9 cellular contexts compared by ENCODE assay signal in genomic region chr17:19270951-19271611, GRCh38. TPM values are rescaled to one million over a fixed set of nuclear protein-coding genes. Genes with fewer than 3 reads are reported as not detected.
DNase-seq lines count a peak whose midpoint lies in the region; ATAC-seq and TF ChIP-seq lines count a peak whose summit lies in the region.
"Had no signal": no experiment of that assay in that cellular context is flagged by ENCODE, and none has a peak within 500 bp of the region (broad histone marks: within the 10 kb centered on the region; RNA-seq: fewer than 3 reads in every experiment).

No MANE protein-coding gene starts in this region.

- no peak overlapping the region for H3K27ac Mint-ChIP-seq in MCF 10A (ENCODE audit: low read depth, unreplicated experiment)
- peak overlapping the region; percentile 31 for H3K27ac Mint-ChIP-seq in endothelial cell (ENCODE audit: unreplicated experiment)

- peaks cover 4 to 19% of the 10 kb centered on the region in 2 donors for H3K4me1 ChIP-seq in breast epithelium
- peaks cover 6 to 36% of the 10 kb centered on the region in 2 donors for H3K4me1 ChIP-seq in uterus
- H3K4me1 ChIP-seq in smooth muscle cell (ENCODE audit: low read depth) = no peaks in the 10 kb centered on the region

- peak; percentile 66 for ATAC-seq in HG03342 (IDR thresholded peaks at IDR 0.05; ENCODE audit: unreplicated experiment)

- 94% methylated on average over 7 of the region's 7 CpGs for WGBS in smooth muscle cell (ENCODE audit: low lambda C conversion rate)

- no peaks in the 10 kb centered on the region for H3F3A ChIP-seq in smooth muscle cell (ENCODE audit: low read depth)

- H3K27me3 Mint-ChIP-seq in MCF 10A (ENCODE audit: insufficient read depth, unreplicated experiment) = no peaks in the 10 kb centered on the region
- H3K27me3 Mint-ChIP-seq in endothelial cell (ENCODE audit: unreplicated experiment) = peaks cover 7% of the 10 kb centered on the region

- no peak for DNase-seq in breast epithelium (ENCODE audit: low spot score in 2 of 2)
- no peak for DNase-seq in MCF 10A (ENCODE audit: unreplicated experiment)
- DNase-seq in endothelial cell (ENCODE audit: low spot score) = no peak
- no peak for DNase-seq in uterus
- DNase-seq in COR-L47 (lab: John Stamatoyannopoulos, UW) = no peak
- no peak for DNase-seq in smooth muscle cell (lab: John Stamatoyannopoulos, UW; ENCODE audit: unreplicated experiment)
- no peak for DNase-seq in DMS114 treated with DMSO at 0.1 percent for 48 hours (lab: John Stamatoyannopoulos, UW; ENCODE audit: unreplicated experiment)
- DNase-seq: NCI-H1048 had no signal

- no peaks in the 10 kb centered on the region for H3K36me3 ChIP-seq in breast epithelium
- H3K36me3 ChIP-seq in uterus = no peaks in the 10 kb centered on the region
- no peaks in the 10 kb centered on the region for H3K36me3 ChIP-seq in smooth muscle cell (ENCODE audit: low read depth)

- no peak overlapping the region for H3K9ac ChIP-seq in smooth muscle cell (ENCODE audit: low read depth)

- intact Hi-C loops in breast epithelium (cut with DNase I; ENCODE audit: low total_unique reads) = no loop called here
- intact Hi-C loops in MCF 10A (cut with micrococcal nuclease) = no loop called here
- intact Hi-C loops in uterus (cut with DNase I; ENCODE audit: low total_unique reads) = no loop called here

- H3K4me3 ChIP-seq in breast epithelium (no peak overlapping the region), uterus (no peak overlapping the region), smooth muscle cell (no peak overlapping the region)

- H3K4me3 Mint-ChIP-seq in MCF 10A (ENCODE audit: unreplicated experiment) (no peak overlapping the region), endothelial cell (ENCODE audit: unreplicated experiment) (no peak overlapping the region)

- peaks cover 99% of the 10 kb centered on the region for H4K20me1 ChIP-seq in smooth muscle cell (ENCODE audit: low read depth)

- peak overlapping the region; percentile 34 to 53 for H3K27ac ChIP-seq in breast epithelium
- H3K27ac ChIP-seq in uterus = peak overlapping the region; percentile 23 to 88
- no peak overlapping the region for H3K27ac ChIP-seq in smooth muscle cell (ENCODE audit: low read depth)

- TF ChIP-seq CTCF in breast epithelium (IDR thresholded peaks at IDR 0.05) (no peak), MCF 10A (IDR thresholded peaks at IDR 0.05; ENCODE audit: unreplicated experiment) (no peak), endothelial cell (IDR thresholded peaks at IDR 0.05; ENCODE audit: unreplicated experiment) (no peak), uterus (IDR thresholded peaks at IDR 0.05) (no peak), smooth muscle cell (IDR thresholded peaks at IDR 0.05; ENCODE audit: borderline replicate concordance, insufficient read depth, poor library complexity, severe bottlenecking) (no peak)

- H3K4me2 ChIP-seq in smooth muscle cell = no peak overlapping the region

- no TSS peak for BruUV-seq in MCF 10A (replicated peaks; lab: Mats Ljungman, UMichigan)

- no peaks in the 10 kb centered on the region for H3K9me3 ChIP-seq in breast epithelium
- no peaks in the 10 kb centered on the region for H3K9me3 ChIP-seq in uterus
- no peaks in the 10 kb centered on the region for H3K9me3 ChIP-seq in smooth muscle cell (replicated peaks; ENCODE audit: low read depth)

- H3K36me3 Mint-ChIP-seq in MCF 10A (ENCODE audit: insufficient read depth, unreplicated experiment) (peaks cover 8% of the 10 kb centered on the region), endothelial cell (ENCODE audit: low read depth, unreplicated experiment) (peaks cover 13% of the 10 kb centered on the region)

- POLR2A ChIA-PET in MCF 10A (lab: Yijun Ruan, JAX) = no interaction called here

- no peak for TF ChIP-seq POLR2A in breast epithelium (IDR thresholded peaks at IDR 0.05)
- no peak for TF ChIP-seq POLR2A in uterus (IDR thresholded peaks at IDR 0.05)

- CTCF ChIA-PET in MCF 10A (lab: Yijun Ruan, JAX) = interaction anchor here (0.6 to 0.9 kb wide), 2 partner anchors 15 to 1396 kb away, joined by 3 read pairs; no protein-coding TSS in a partner anchor

- peaks cover 97% of the 10 kb centered on the region for H3K79me2 ChIP-seq in smooth muscle cell (ENCODE audit: low read depth)

- no peak overlapping the region for H2AFZ ChIP-seq in smooth muscle cell (ENCODE audit: low read depth)

- H3K4me1 Mint-ChIP-seq in MCF 10A (ENCODE audit: insufficient read depth, unreplicated experiment) (peaks cover 12% of the 10 kb centered on the region), endothelial cell (ENCODE audit: unreplicated experiment) (peaks cover 61% of the 10 kb centered on the region)

- H3K27me3 ChIP-seq in breast epithelium = no peaks in the 10 kb centered on the region
- H3K27me3 ChIP-seq in uterus = no peaks in the 10 kb centered on the region
- no peaks in the 10 kb centered on the region for H3K27me3 ChIP-seq in smooth muscle cell (ENCODE audit: low read depth)

- H3K9me3 Mint-ChIP-seq in MCF 10A (ENCODE audit: unreplicated experiment) (no peaks in the 10 kb centered on the region), endothelial cell (ENCODE audit: unreplicated experiment) (no peaks in the 10 kb centered on the region)

RNA-seq across cellular contexts. Expression of gene EPN2, which starts 33.9 kb away (rescaled TPM):
- total RNA-seq in breast epithelium = 10 to 100 TPM; 26.6 to 36.7 (median 30.6) TPM
- total RNA-seq in MCF 10A (2022) = 35.1 and 36.8 TPM in 2 replicates
- total RNA-seq in endothelial cell (ENCODE audit: unreplicated experiment) = 74.5 TPM
- total RNA-seq in uterus = 100 to 1,000 TPM in 2 of 4 donors, 10 to 100 TPM in 2; 25.6 to 145 (median 84.1) TPM
- 27.6 and 35.4 TPM in 2 replicates for total RNA-seq in smooth muscle cell
- 46.7 and 61.2 TPM in 2 replicates for polyA plus RNA-seq in smooth muscle cell
